ENCODE assay signal across 8 cellular contexts in genomic region chr4:118270492-118270891, GRCh38.
DNase-seq lines count a peak whose midpoint lies in the region; ATAC-seq, FAIRE-seq and TF ChIP-seq lines count a peak whose summit lies in the region.

No MANE protein-coding gene starts in this region.

- ATAC-seq in GM21360 (IDR thresholded peaks at IDR 0.05; ENCODE audit: unreplicated experiment) (peak; percentile 48), HG03196 (IDR thresholded peaks at IDR 0.05; ENCODE audit: unreplicated experiment) (no peak)

- no peak for TF ChIP-seq EP300 in suprapubic skin (IDR thresholded peaks at IDR 0.05)

- H3K27me3 ChIP-seq in suprapubic skin: peaks cover under 1% of the 10 kb centered on the region

- no peak for TF ChIP-seq POLR2A in suprapubic skin (IDR thresholded peaks at IDR 0.05)

- peak; percentile 84 for FAIRE-seq in TTC549 (lab: Jason Lieb, UNC)
- peak; percentile 84 for FAIRE-seq in frontal cortex (lab: Jason Lieb, UNC)

- H3K9me3 ChIP-seq in suprapubic skin: no peaks in the 10 kb centered on the region

- no peaks in the 10 kb centered on the region for H3K36me3 ChIP-seq in suprapubic skin

- peaks cover 2% of the 10 kb centered on the region for H3K4me1 ChIP-seq in suprapubic skin

- H3K27ac ChIP-seq in suprapubic skin: no peak overlapping the region

- DNase-seq in DMS114 treated with DMSO at 0.1 percent for 48 hours (lab: John Stamatoyannopoulos, UW; ENCODE audit: unreplicated experiment): peak; percentile 22
- peak in 1 of 2 donors; percentile 17 for DNase-seq in frontal cortex (ENCODE audit: low spot score in 2 of 2)
- no peak for DNase-seq in suprapubic skin (ENCODE audit: low spot score in 2 of 2)
- no peak for DNase-seq in HuH-7 (ENCODE audit: low spot score)

- peak; percentile 58 for TF ChIP-seq CTCF in LNCAP (IDR thresholded peaks at IDR 0.05)
- TF ChIP-seq CTCF in suprapubic skin (IDR thresholded peaks at IDR 0.05): peak; percentile 9 to 26

- 2% methylated on average over 2 of the region's 2 CpGs for WGBS in suprapubic skin

- H3K4me3 ChIP-seq in suprapubic skin: no peak overlapping the region
